ENCODE assay signal across 15 cellular contexts in the genomic region with DNA sequence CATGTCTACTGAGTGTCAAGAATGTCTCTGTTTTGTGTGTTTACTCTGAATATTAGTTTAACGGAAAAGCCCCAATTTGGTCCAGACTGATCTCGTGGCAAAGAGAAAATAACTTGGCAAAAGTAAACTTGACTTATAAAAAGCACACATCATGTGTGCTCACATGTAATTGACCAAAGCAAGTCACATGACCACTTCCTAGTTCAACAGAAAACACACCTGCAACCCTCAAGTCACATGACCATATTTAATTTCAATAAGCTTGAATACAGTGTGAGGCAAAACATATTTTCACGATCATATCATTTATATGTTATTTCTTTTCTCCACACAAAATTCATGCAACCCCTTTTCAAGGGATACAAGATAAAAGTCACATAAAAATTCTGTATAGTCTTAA.
DNase-seq lines count a peak whose midpoint lies in the region; ATAC-seq, FAIRE-seq and TF ChIP-seq lines count a peak whose summit lies in the region.
"Had no signal": no experiment of that assay in that cellular context is flagged by ENCODE, and none has a peak within 500 bp of the region (broad histone marks: within the 10 kb centered on the region; RNA-seq: fewer than 3 reads in every experiment).

No MANE protein-coding gene starts in this region.

- H3K4me1 ChIP-seq in SK-N-SH (ENCODE audit: control insufficient read depth in 1 of 2, insufficient read depth in 2 of 2, low read depth in 1 of 2, low read length in 1 of 2) (peaks cover 0 to 19% of the 10 kb centered on the region in 2 experiments; a peak in 3 of 4 replicates), OCI-LY3 (ENCODE audit: low read length) (no peaks in the 10 kb centered on the region), keratinocyte (ENCODE audit: control insufficient read depth, extremely low read depth, insufficient read depth, low read length) (peaks cover 22% of the 10 kb centered on the region)
- H3K4me1 ChIP-seq: BLaER1 treated with 17β-estradiol and CSF1 and Interleukin-3, amounts not matched to agents 10 nM and 100 nM had no signal

- no peaks in the 10 kb centered on the region for H3K9me2 ChIP-seq in SK-N-SH

- TF ChIP-seq RAD21 in SK-N-SH (IDR thresholded peaks at IDR 0.05; ENCODE audit: low read length) (no peak), Ishikawa (IDR thresholded peaks at IDR 0.05; ENCODE audit: low read depth) (no peak)

- ATAC-seq in SK-N-SH treated with all-trans-retinoic acid at 6 μM for 48 hours, result no peak

- peaks cover 13% of the 10 kb centered on the region for H3F3A ChIP-seq in SK-N-SH (replicated peaks; ENCODE audit: insufficient read depth)

- CTCF ChIA-PET in SK-N-SH (lab: Yijun Ruan, JAX), result no interaction called here

- H4K20me1 ChIP-seq in SK-N-SH (ENCODE audit: insufficient read depth), result no peaks in the 10 kb centered on the region
- H4K20me1 ChIP-seq in OCI-LY3 (ENCODE audit: insufficient read depth, low read length), result no peaks in the 10 kb centered on the region
- H4K20me1 ChIP-seq in keratinocyte (ENCODE audit: control insufficient read depth, extremely low read depth, insufficient read depth, low read length), result no peaks in the 10 kb centered on the region
- H4K20me1 ChIP-seq: BLaER1 treated with 17β-estradiol and CSF1 and Interleukin-3, amounts not matched to agents 10 nM and 100 nM had no signal

- no peaks in the 10 kb centered on the region for H3K9me1 ChIP-seq in keratinocyte (ENCODE audit: control insufficient read depth, extremely low read depth, insufficient read depth, low read length)

- H3K4me2 ChIP-seq in SK-N-SH (no peak overlapping the region), OCI-LY3 (ENCODE audit: low read length) (no peak overlapping the region), keratinocyte (ENCODE audit: control insufficient read depth, extremely low read depth, insufficient read depth, low read depth, low read length) (no peak overlapping the region)
- H3K4me2 ChIP-seq: BLaER1 treated with 17β-estradiol and CSF1 and Interleukin-3, amounts not matched to agents 10 nM and 100 nM had no signal

- no peak overlapping the region for H3K4me3 ChIP-seq in SK-N-SH (ENCODE audit: low read depth in 2 of 2, low read length in 1 of 2)
- H3K4me3 ChIP-seq in OCI-LY3 (ENCODE audit: low read length), result no peak overlapping the region
- no peak overlapping the region for H3K4me3 ChIP-seq in keratinocyte (ENCODE audit: control insufficient read depth in 2 of 3, extremely low read depth in 1 of 3, insufficient read depth in 2 of 3, low read depth in 1 of 3, low read length in 3 of 3)
- H3K4me3 ChIP-seq: BLaER1 treated with 17β-estradiol and CSF1 and Interleukin-3, amounts not matched to agents 10 nM and 100 nM; GM23248 had no signal

- TF ChIP-seq CTCF in SK-N-SH (IDR thresholded peaks at IDR 0.05) (no peak), OCI-LY3 (IDR thresholded peaks at IDR 0.05; ENCODE audit: low read depth, low read length) (no peak), keratinocyte (optimal IDR thresholded peaks at IDR 0.05 in 1 of 3, IDR thresholded peaks at IDR 0.05 in 1 of 3, conservative IDR thresholded peaks at IDR 0.05 in 1 of 3; ENCODE audit: extremely low read depth in 1 of 3, insufficient read depth in 2 of 3, low read length in 3 of 3) (no peak)

- DNase-seq in SK-N-SH (no peak), keratinocyte (ENCODE audit: low read depth, low spot score) (no peak), HPDE6-E6E7 (ENCODE audit: extremely low spot score) (no peak), kidney tubule cell (ENCODE audit: low spot score) (no peak), NOMO-1 treated with DMSO at 0.1 percent for 48 hours (lab: John Stamatoyannopoulos, UW; ENCODE audit: unreplicated experiment) (no peak)
- DNase-seq: Calu3; CD4-positive, CD25-positive, alpha-beta regulatory T cell; DMS 273 treated with DMSO at 0.1 percent for 48 hours; H7 had no signal

- dilution Hi-C loops in keratinocyte (cut with MboI; ENCODE audit: extremely low pct_ligation_motif_present, low sequenced_read_pairs), result no loop called here

- H3K27me3 ChIP-seq in SK-N-SH (ENCODE audit: insufficient read depth) (no peaks in the 10 kb centered on the region), OCI-LY3 (ENCODE audit: low read depth, low read length) (no peaks in the 10 kb centered on the region), keratinocyte (ENCODE audit: control insufficient read depth, extremely low read depth, insufficient read depth, low read length) (no peaks in the 10 kb centered on the region)
- H3K27me3 ChIP-seq: BLaER1 treated with 17β-estradiol and CSF1 and Interleukin-3, amounts not matched to agents 10 nM and 100 nM had no signal

- H3K79me2 ChIP-seq in SK-N-SH (ENCODE audit: insufficient read depth) (no peaks in the 10 kb centered on the region), OCI-LY3 (ENCODE audit: low read length) (no peaks in the 10 kb centered on the region), keratinocyte (ENCODE audit: control insufficient read depth, insufficient read depth, low read length) (no peaks in the 10 kb centered on the region)

- H3K9me3 ChIP-seq in SK-N-SH (no peaks in the 10 kb centered on the region), OCI-LY3 (ENCODE audit: insufficient read depth, low read length) (no peaks in the 10 kb centered on the region; the same call in 1 of the 2 replicates), keratinocyte (ENCODE audit: control insufficient read depth, low read depth, low read length) (no peaks in the 10 kb centered on the region)
- H3K9me3 ChIP-seq: BLaER1 treated with 17β-estradiol and CSF1 and Interleukin-3, amounts not matched to agents 10 nM and 100 nM had no signal

- H3K9ac ChIP-seq in SK-N-SH, result no peak overlapping the region
- H3K9ac ChIP-seq in OCI-LY3 (ENCODE audit: low read length), result no peak overlapping the region
- H3K9ac ChIP-seq in keratinocyte (ENCODE audit: control insufficient read depth, extremely low read depth, insufficient read depth, low read length), result no peak overlapping the region
- H3K9ac ChIP-seq: BLaER1 treated with 17β-estradiol and CSF1 and Interleukin-3, amounts not matched to agents 10 nM and 100 nM; GM23248 had no signal

- peak; percentile 9 for FAIRE-seq in keratinocyte (lab: Jason Lieb, UNC)

- POLR2A ChIA-PET in SK-N-SH (lab: Yijun Ruan, JAX), result no interaction called here

- WGBS in SK-N-SH (ENCODE audit: low lambda C conversion rate), result 76% methylated on average over 3 of the region's 3 CpGs

- no peaks in the 10 kb centered on the region for H3K36me3 ChIP-seq in SK-N-SH (replicated peaks in 1 of 2; ENCODE audit: control insufficient read depth in 1 of 2, insufficient read depth in 2 of 2, low read length in 1 of 2)
- H3K36me3 ChIP-seq in OCI-LY3 (replicated peaks; ENCODE audit: low read depth, low read length), result no peaks in the 10 kb centered on the region
- no peaks in the 10 kb centered on the region for H3K36me3 ChIP-seq in keratinocyte (ENCODE audit: control insufficient read depth in 2 of 2, extremely low read depth in 1 of 2, insufficient read depth in 2 of 2, low read length in 2 of 2)
- H3K36me3 ChIP-seq: BLaER1 treated with 17β-estradiol and CSF1 and Interleukin-3, amounts not matched to agents 10 nM and 100 nM had no signal

- TF ChIP-seq EP300 in SK-N-SH (IDR thresholded peaks at IDR 0.05; ENCODE audit: borderline replicate concordance in 1 of 2, low read depth in 1 of 2, low read length in 1 of 2), result no peak
- no peak for TF ChIP-seq EP300 in Ishikawa (IDR thresholded peaks at IDR 0.05; ENCODE audit: borderline replicate concordance)

- no peak overlapping the region; the same call in 1 of the 2 replicates for H2AFZ ChIP-seq in SK-N-SH (ENCODE audit: low read depth)
- H2AFZ ChIP-seq in OCI-LY3 (ENCODE audit: low read depth, low read length), result 0 out of 2 replicates have a peak overlapping the region, but pooled peaks have one; percentile 24
- H2AFZ ChIP-seq in keratinocyte (ENCODE audit: control insufficient read depth, low read length), result no peak overlapping the region
- H2AFZ ChIP-seq: GM23248 had no signal

- H3K27ac ChIP-seq in SK-N-SH (ENCODE audit: low read depth in 2 of 2, low read length in 1 of 2) (no peak overlapping the region), OCI-LY3 (ENCODE audit: low read length) (no peak overlapping the region), keratinocyte (ENCODE audit: control insufficient read depth, insufficient read depth, low read length) (no peak overlapping the region)
- H3K27ac ChIP-seq: 22Rv1; BLaER1 treated with 17β-estradiol and CSF1 and Interleukin-3, amounts not matched to agents 10 nM and 100 nM; GM23248 had no signal

TF ChIP-seq in SK-N-SH, 30 proteins besides CTCF, POLR2A, EP300 and RAD21:
- TF ChIP-seq, protein P1, sequence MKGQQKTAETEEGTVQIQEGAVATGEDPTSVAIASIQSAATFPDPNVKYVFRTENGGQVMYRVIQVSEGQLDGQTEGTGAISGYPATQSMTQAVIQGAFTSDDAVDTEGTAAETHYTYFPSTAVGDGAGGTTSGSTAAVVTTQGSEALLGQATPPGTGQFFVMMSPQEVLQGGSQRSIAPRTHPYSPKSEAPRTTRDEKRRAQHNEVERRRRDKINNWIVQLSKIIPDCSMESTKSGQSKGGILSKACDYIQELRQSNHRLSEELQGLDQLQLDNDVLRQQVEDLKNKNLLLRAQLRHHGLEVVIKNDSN (IDR thresholded peaks at IDR 0.05; ENCODE audit: borderline replicate concordance, low read depth), result 0 out of 2 replicates have a peak, but pooled peaks have one; percentile 8
- no peak for TF ChIP-seq EZH2phosphoT487 (IDR thresholded peaks at IDR 0.05; ENCODE audit: borderline replicate concordance, low read depth)
TF ChIP-seq in SK-N-SH: peak in this region for 1.

TF ChIP-seq in SK-N-SH treated with all-trans-retinoic acid at 6 μM for 48 hours, 23 proteins besides CTCF, POLR2A, EP300 and RAD21 (continues in another document):
- TF ChIP-seq OSR1 (CRISPR knock-in tag; IDR thresholded peaks at IDR 0.05) (no peak), SNAI2 (CRISPR knock-in tag; IDR thresholded peaks at IDR 0.05) (no peak), ZNF70 (CRISPR knock-in tag; IDR thresholded peaks at IDR 0.05) (no peak)

TF ChIP-seq in Ishikawa, 13 proteins besides CTCF, POLR2A, EP300 and RAD21:
- TF ChIP-seq, protein P1 (IDR thresholded peaks at IDR 0.05), result peak; percentile 45; the same call in 1 of the 2 replicates
- no peak for TF ChIP-seq CREB1 (IDR thresholded peaks at IDR 0.05; ENCODE audit: low read depth)
- TF ChIP-seq TCF12 (IDR thresholded peaks at IDR 0.05; ENCODE audit: low read depth), result no peak
- TF ChIP-seq FOXM1 (IDR thresholded peaks at IDR 0.05; ENCODE audit: borderline replicate concordance, low read depth), result no peak
TF ChIP-seq in Ishikawa: peak in this region for 1.
